Comparison of ENCODE assay signal across 2 cellular contexts in the genomic region with DNA sequence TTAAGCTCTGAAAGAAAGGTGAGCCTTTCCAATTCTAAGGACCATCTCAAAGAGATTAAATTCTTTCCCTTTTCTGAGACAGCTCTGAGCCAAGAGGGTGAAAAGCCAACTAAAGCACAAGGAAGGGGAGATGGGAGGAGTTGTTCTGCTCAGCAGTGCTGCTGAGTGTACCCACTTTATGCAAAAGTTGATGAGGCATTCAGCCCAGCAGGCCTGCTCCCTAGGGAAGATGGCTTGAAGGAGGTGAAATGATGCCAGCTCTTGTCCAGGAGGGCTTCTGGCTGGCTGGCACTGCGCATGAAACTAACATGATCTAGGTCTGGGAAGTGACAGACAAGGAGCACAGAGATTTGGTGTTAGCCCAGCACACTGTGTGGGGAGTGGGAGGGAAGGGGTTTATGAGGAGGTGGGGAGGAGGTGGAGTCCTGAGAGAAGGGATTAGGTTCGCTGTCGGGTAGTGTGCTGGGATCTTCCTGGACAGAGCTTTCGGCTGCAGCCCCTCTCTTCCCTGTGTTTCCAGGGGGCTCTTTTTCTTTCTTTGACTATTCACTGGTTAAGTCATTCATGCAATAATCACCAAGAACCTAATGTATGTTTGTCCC.
TF ChIP-seq lines count a peak whose summit lies in the region.

No MANE protein-coding gene starts in this region.

TF ChIP-seq in A549, 52 proteins besides CTCF, POLR2A, EP300 and RAD21:
- TF ChIP-seq FOXS1 (CRISPR knock-in tag; IDR thresholded peaks at IDR 0.05) (no peak), EHMT2 (IDR thresholded peaks at IDR 0.05; ENCODE audit: low read depth) (no peak), CEBPB (IDR thresholded peaks at IDR 0.05) (no peak), HOXB13 (CRISPR knock-in tag; IDR thresholded peaks at IDR 0.05; ENCODE audit: low read depth) (no peak)
- TF ChIP-seq, protein P1, sequence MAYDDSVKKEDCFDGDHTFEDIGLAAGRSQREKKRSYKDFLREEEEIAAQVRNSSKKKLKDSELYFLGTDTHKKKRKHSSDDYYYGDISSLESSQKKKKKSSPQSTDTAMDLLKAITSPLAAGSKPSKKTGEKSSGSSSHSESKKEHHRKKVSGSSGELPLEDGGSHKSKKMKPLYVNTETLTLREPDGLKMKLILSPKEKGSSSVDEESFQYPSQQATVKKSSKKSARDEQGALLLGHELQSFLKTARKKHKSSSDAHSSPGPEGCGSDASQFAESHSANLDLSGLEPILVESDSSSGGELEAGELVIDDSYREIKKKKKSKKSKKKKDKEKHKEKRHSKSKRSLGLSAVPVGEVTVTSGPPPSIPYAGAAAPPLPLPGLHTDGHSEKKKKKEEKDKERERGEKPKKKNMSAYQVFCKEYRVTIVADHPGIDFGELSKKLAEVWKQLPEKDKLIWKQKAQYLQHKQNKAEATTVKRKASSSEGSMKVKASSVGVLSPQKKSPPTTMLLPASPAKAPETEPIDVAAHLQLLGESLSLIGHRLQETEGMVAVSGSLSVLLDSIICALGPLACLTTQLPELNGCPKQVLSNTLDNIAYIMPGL (CRISPR knock-in tag; IDR thresholded peaks at IDR 0.05; ENCODE audit: borderline replicate concordance), result no peak

TF ChIP-seq in IMR-90, 13 proteins besides CTCF, POLR2A, EP300 and RAD21:
- TF ChIP-seq BHLHE40 (IDR thresholded peaks at IDR 0.05; ENCODE audit: low read depth, low read length), result no peak
- TF ChIP-seq FOS (IDR thresholded peaks at IDR 0.05; ENCODE audit: low read depth, low read length), result no peak
- TF ChIP-seq CEBPB (IDR thresholded peaks at IDR 0.05; ENCODE audit: low read depth, low read length), result no peak
- no peak for TF ChIP-seq RCOR1 (IDR thresholded peaks at IDR 0.05; ENCODE audit: insufficient replicate concordance, low read length)
- no peak for TF ChIP-seq RFX5 (IDR thresholded peaks at IDR 0.05; ENCODE audit: low read depth, low read length)
- TF ChIP-seq, protein P2, sequence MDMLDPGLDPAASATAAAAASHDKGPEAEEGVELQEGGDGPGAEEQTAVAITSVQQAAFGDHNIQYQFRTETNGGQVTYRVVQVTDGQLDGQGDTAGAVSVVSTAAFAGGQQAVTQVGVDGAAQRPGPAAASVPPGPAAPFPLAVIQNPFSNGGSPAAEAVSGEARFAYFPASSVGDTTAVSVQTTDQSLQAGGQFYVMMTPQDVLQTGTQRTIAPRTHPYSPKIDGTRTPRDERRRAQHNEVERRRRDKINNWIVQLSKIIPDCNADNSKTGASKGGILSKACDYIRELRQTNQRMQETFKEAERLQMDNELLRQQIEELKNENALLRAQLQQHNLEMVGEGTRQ (IDR thresholded peaks at IDR 0.05; ENCODE audit: low read depth, low read length), result no peak
- no peak for TF ChIP-seq MAZ (IDR thresholded peaks at IDR 0.05; ENCODE audit: borderline replicate concordance, low read depth, low read length)
- no peak for TF ChIP-seq NFE2L2 (IDR thresholded peaks at IDR 0.05; ENCODE audit: low read depth, low read length)
- TF ChIP-seq MAFK (IDR thresholded peaks at IDR 0.05; ENCODE audit: low read depth, low read length), result no peak
